ENCODE assay signal across 13 cellular contexts in genomic region chr12:6444704-6445688, GRCh38. TPM values are rescaled to one million over a fixed set of nuclear protein-coding genes. Genes with fewer than 3 reads are reported as not detected.
DNase-seq lines count a peak whose midpoint lies in the region; ATAC-seq and TF ChIP-seq lines count a peak whose summit lies in the region.
"Had no signal": no experiment of that assay in that cellular context is flagged by ENCODE, and none has a peak within 500 bp of the region (broad histone marks: within the 10 kb centered on the region; RNA-seq: fewer than 3 reads in every experiment).

Gene CD27 (plus strand): TSS chr12:6444955. CDS start chr12:6445096, 141 bp downstream.

- no peak within 1 kb of the TSS for H2BK15ac ChIP-seq in IMR-90 (ENCODE audit: low read depth, low read length)

- H3K18ac ChIP-seq in IMR-90 (ENCODE audit: low read depth, low read length): no peak within 1 kb of the TSS

- peak within 1 kb of the TSS; percentile 80 for H3K27ac Mint-ChIP-seq in activated T-helper 17 cell treated with anti-CD3 and anti-CD28 coated beads, Interleukin-2, amount 50 U/mL, for 72 hours
- peak within 1 kb of the TSS in 1 of 7 donors; percentile 69 for H3K27ac Mint-ChIP-seq in CD14-positive monocyte

- intact Hi-C loops in IMR-90 (cut with micrococcal nuclease) (no loop called here), posterior vena cava (cut with DNase I) (no loop called here), CD14-positive monocyte (cut with micrococcal nuclease) (no loop called here)

- H3F3A ChIP-seq in DOHH2 (ENCODE audit: control insufficient read depth, insufficient read depth): peaks cover 41% of the 10 kb centered on the region

- peaks cover 39% of the 10 kb centered on the region for H3K79me2 ChIP-seq in DOHH2 (ENCODE audit: control insufficient read depth, low read length)

- H3K4ac ChIP-seq in IMR-90 (ENCODE audit: low read depth, low read length): no peak within 1 kb of the TSS

- no peak within 1 kb of the TSS for H2BK120ac ChIP-seq in IMR-90 (ENCODE audit: low read depth, low read length)

- DNase-seq in IMR-90: no peak
- DNase-seq in posterior vena cava (ENCODE audit: low spot score): peak; percentile 62
- DNase-seq in CD14-positive monocyte (ENCODE audit: low spot score): no peak
- no peak for DNase-seq in HT-29 (ENCODE audit: low spot score)
- DNase-seq: GM23248 had no signal

- H3K56ac ChIP-seq in IMR-90 (ENCODE audit: extremely low read depth, insufficient read depth, low read length): no peak within 1 kb of the TSS

- no peaks in the 10 kb centered on the region for H3K9me2 ChIP-seq in DOHH2 (replicated peaks; ENCODE audit: control insufficient read depth, low read length)

- peaks cover 2% of the 10 kb centered on the region; the same call in 1 of the 2 replicates for H3K9me1 ChIP-seq in IMR-90 (ENCODE audit: insufficient read depth, low read length)

- BruUV-seq in IMR-90 (replicated peaks; lab: Mats Ljungman, UMichigan): no TSS peak

- no peak within 1 kb of the TSS for H4K5ac ChIP-seq in IMR-90 (ENCODE audit: low read depth, low read length)

- H3K4me3 ChIP-seq in DOHH2 (ENCODE audit: low read length): peak within 1 kb of the TSS; percentile 90
- H3K4me3 ChIP-seq in IMR-90 (ENCODE audit: insufficient read depth, low read depth, low read length): no peak within 1 kb of the TSS
- H3K4me3 ChIP-seq: GM23248, lung had no signal

- TF ChIP-seq RAD21 in IMR-90 (IDR thresholded peaks at IDR 0.05; ENCODE audit: low read length): no peak

- H2AFZ ChIP-seq in IMR-90 (replicated peaks; ENCODE audit: low read length, poor library complexity): no peak within 1 kb of the TSS
- H2AFZ ChIP-seq: GM23248 had no signal

- no peaks in the 10 kb centered on the region for H3K9me3 Mint-ChIP-seq in activated T-helper 17 cell treated with anti-CD3 and anti-CD28 coated beads, Interleukin-2, amount 50 U/mL, for 72 hours
- H3K9me3 Mint-ChIP-seq in CD14-positive monocyte: peaks cover 0 to 4% (median 0%) of the 10 kb centered on the region in 7 donors

- no peak within 1 kb of the TSS for H3K9ac ChIP-seq in IMR-90 (ENCODE audit: low read depth, low read length)
- H3K9ac ChIP-seq: GM23248 had no signal

- H3K23ac ChIP-seq in IMR-90 (ENCODE audit: low read depth, low read length): 0 out of 2 replicates have a peak within 1 kb of the TSS, but pooled peaks have one; percentile 51

- H3K14ac ChIP-seq in IMR-90 (replicated peaks; ENCODE audit: low read depth, low read length): no peak within 1 kb of the TSS

- no peak within 1 kb of the TSS for H2AK5ac ChIP-seq in IMR-90 (ENCODE audit: low read depth, low read length)

- no peak within 1 kb of the TSS for H2BK5ac ChIP-seq in IMR-90 (ENCODE audit: low read depth, low read length, poor library complexity, severe bottlenecking)

- peak within 1 kb of the TSS; percentile 13 for H2AK9ac ChIP-seq in IMR-90 (replicated peaks; ENCODE audit: low read depth, low read length, poor library complexity)

- no peaks in the 10 kb centered on the region for H3K27me3 Mint-ChIP-seq in activated T-helper 17 cell treated with anti-CD3 and anti-CD28 coated beads, Interleukin-2, amount 50 U/mL, for 72 hours
- H3K27me3 Mint-ChIP-seq in CD14-positive monocyte (ENCODE audit: low read depth in 3 of 3): peaks cover 0 to 9% (median 7%) of the 10 kb centered on the region in 3 donors

- no peak within 1 kb of the TSS for H2BK20ac ChIP-seq in IMR-90 (ENCODE audit: low read depth, low read length)

- H3K27ac ChIP-seq in DOHH2 (ENCODE audit: low read depth, low read length) (peak within 1 kb of the TSS; percentile 92), IMR-90 (ENCODE audit: insufficient read depth, low read length) (no peak within 1 kb of the TSS)
- H3K27ac ChIP-seq: gastroesophageal sphincter, GM23248 had no signal

- peaks cover 51% of the 10 kb centered on the region for H3K36me3 Mint-ChIP-seq in activated T-helper 17 cell treated with anti-CD3 and anti-CD28 coated beads, Interleukin-2, amount 50 U/mL, for 72 hours (ENCODE audit: low read depth)
- H3K36me3 Mint-ChIP-seq in CD14-positive monocyte: peaks cover 20 to 22% of the 10 kb centered on the region in 2 donors

- peaks cover 26% of the 10 kb centered on the region for H3K4me1 Mint-ChIP-seq in activated T-helper 17 cell treated with anti-CD3 and anti-CD28 coated beads, Interleukin-2, amount 50 U/mL, for 72 hours
- peaks cover 15% of the 10 kb centered on the region for H3K4me1 Mint-ChIP-seq in CD14-positive monocyte

- CTCF ChIA-PET in IMR-90 (lab: Yijun Ruan, JAX): no interaction called here

- dilution Hi-C loops in IMR-90 (cut with HindIII; ENCODE audit: low sequenced_read_pairs, unreplicated experiment): no loop called here

- WGBS in IMR-90 (ENCODE audit: extremely low coverage in 2 of 2, insufficient read length in 1 of 2), 2 experiments: 80% methylated on average over 1 of the region's 16 CpGs; no CpG with 5 or more reads in 1 of the 2 experiments

- H3K4me3 Mint-ChIP-seq in activated T-helper 17 cell treated with anti-CD3 and anti-CD28 coated beads, Interleukin-2, amount 50 U/mL, for 72 hours: peak within 1 kb of the TSS; percentile 96
- peak within 1 kb of the TSS in 1 of 2 donors; percentile 43 for H3K4me3 Mint-ChIP-seq in CD14-positive monocyte

- ATAC-seq in IMR-90 (ENCODE audit: low read depth) (no peak), HG03175 (IDR thresholded peaks at IDR 0.05; ENCODE audit: unreplicated experiment) (no peak), HG02610 (IDR thresholded peaks at IDR 0.05; ENCODE audit: unreplicated experiment) (no peak)
- ATAC-seq in activated T-helper 17 cell treated with anti-CD3 and anti-CD28 coated beads, Interleukin-2, amount 50 U/mL, for 72 hours (replicated peaks): peak; percentile 13
- ATAC-seq: gastroesophageal sphincter had no signal

- H3K4me2 ChIP-seq in DOHH2 (ENCODE audit: low read length) (peak within 1 kb of the TSS; percentile 92), IMR-90 (ENCODE audit: low read depth, low read length) (no peak within 1 kb of the TSS)

- H4K8ac ChIP-seq in IMR-90 (ENCODE audit: low read depth in 2 of 2, low read length in 2 of 2): no peak within 1 kb of the TSS

- POLR2A ChIA-PET in IMR-90 (lab: Charles Lee; ENCODE audit: unreplicated experiment): interaction anchor here (0.6 kb wide), 1 partner anchor 41 kb away, joined by 3 read pairs; no protein-coding TSS in a partner anchor

- no peak within 1 kb of the TSS for H4K91ac ChIP-seq in IMR-90 (ENCODE audit: insufficient read depth, low read depth, low read length)

- H3K9me3 ChIP-seq in DOHH2 (ENCODE audit: control insufficient read depth, insufficient read depth, low read length) (no peaks in the 10 kb centered on the region), IMR-90 (ENCODE audit: control insufficient read depth, insufficient read depth, low read length) (no peaks in the 10 kb centered on the region)
- H3K9me3 ChIP-seq: gastroesophageal sphincter had no signal

- peaks cover 30% of the 10 kb centered on the region for H3K36me3 ChIP-seq in DOHH2 (ENCODE audit: control insufficient read depth, low read length)
- peaks cover 15% of the 10 kb centered on the region for H3K36me3 ChIP-seq in IMR-90 (ENCODE audit: control insufficient read depth, insufficient read depth, low read length)

- no peaks in the 10 kb centered on the region for H3K27me3 ChIP-seq in DOHH2 (ENCODE audit: control insufficient read depth, low read length)
- H3K27me3 ChIP-seq in IMR-90 (ENCODE audit: control insufficient read depth, insufficient read depth, low read length): no peaks in the 10 kb centered on the region
- H3K27me3 ChIP-seq: gastroesophageal sphincter had no signal

- no peaks in the 10 kb centered on the region for H4K20me1 ChIP-seq in DOHH2 (ENCODE audit: control insufficient read depth, insufficient read depth, low read depth, low read length)
- H4K20me1 ChIP-seq in IMR-90 (ENCODE audit: insufficient read depth, low read length): no peaks in the 10 kb centered on the region

- peaks cover 2 to 3% of the 10 kb centered on the region in 2 experiments; a peak in 3 of 4 replicates for H3K79me1 ChIP-seq in IMR-90 (ENCODE audit: low read depth in 1 of 2, low read length in 2 of 2)

- TF ChIP-seq POLR2A in IMR-90 (IDR thresholded peaks at IDR 0.05; ENCODE audit: low read depth, low read length): no peak

- in situ Hi-C loops in IMR-90 (cut with MboI; ENCODE audit: low sequenced_read_pairs): no loop called here

- H3K4me1 ChIP-seq in DOHH2 (ENCODE audit: control insufficient read depth, low read length) (peaks cover 67% of the 10 kb centered on the region), IMR-90 (ENCODE audit: control insufficient read depth, insufficient read depth, low read length) (peaks cover 2% of the 10 kb centered on the region)

- TF ChIP-seq CTCF in DOHH2 (IDR thresholded peaks at IDR 0.05; ENCODE audit: low read depth, low read length, poor library complexity, severe bottlenecking) (no peak), IMR-90 (conservative IDR thresholded peaks at IDR 0.05; ENCODE audit: low read depth, low read length) (no peak), CD14-positive monocyte (IDR thresholded peaks at IDR 0.05) (no peak)

TF ChIP-seq in IMR-90, 13 proteins besides CTCF, POLR2A, EP300 and RAD21:
- TF ChIP-seq RFX5 (IDR thresholded peaks at IDR 0.05; ENCODE audit: low read depth, low read length) (no peak), USF2 (IDR thresholded peaks at IDR 0.05; ENCODE audit: low read depth, low read length) (no peak), NFE2L2 (IDR thresholded peaks at IDR 0.05; ENCODE audit: low read depth, low read length) (no peak), FOS (IDR thresholded peaks at IDR 0.05; ENCODE audit: low read depth, low read length) (no peak), MXI1 (IDR thresholded peaks at IDR 0.05; ENCODE audit: borderline replicate concordance, low read depth, low read length) (no peak)

RNA-seq across cellular contexts. Expression of gene CD27, which starts in this region (rescaled TPM):
- total RNA-seq in IMR-90 (2012; rRNA removed) (not detected in 2 replicates), posterior vena cava (under 1 TPM; 0.42 to 0.43 TPM)
- polyA plus RNA-seq in IMR-90 (2012; rRNA removed) (0.07 and 0.10 TPM in 2 replicates), CD14-positive monocyte (1 to 10 TPM in 1 of 2 donors, under 1 TPM in 1; 0.88 to 1.2 TPM)
- 0.05 TPM in 1 of 2 replicates, not detected in the other for polyA plus RNA-seq in IMR-90 (2012; cell fraction: cytosol; rRNA removed)
- polyA plus RNA-seq in IMR-90 (2012; cell fraction: nucleus; rRNA removed; ENCODE audit: low replicate concordance): 0.07 TPM in 1 of 2 replicates, not detected in the other
- total RNA-seq in activated T-helper 17 cell treated with anti-CD3 and anti-CD28 coated beads, Interleukin-2, amount 50 U/mL, for 72 hours: 10 to 100 TPM; 21.1 to 42.1 TPM
- total RNA-seq in HT-29 (2014; rRNA removed; shearing (Covaris generic)): 0.23 TPM in 1 of 2 replicates, not detected in the other
- total RNA-seq: GM23248, M059J, SK-MEL-5 had no signal

Comparison
In these comparisons a context has a peak if more than half of its experiments do, and no peak if none do; other contexts are left out.
1. RNA of gene CD27 (total RNA-seq): 21.1 to 42.1 TPM in activated T-helper 17 cell treated with anti-CD3 and anti-CD28 coated beads, Interleukin-2, amount 50 U/mL, for 72 hours; 0.42 to 0.43 TPM in posterior vena cava, 0.23 TPM in HT-29 and not detected in IMR-90; every median in the first group is over 10 times any median in the second.
2. Peak in DNase-seq in posterior vena cava; RNA of the gene not detected or under 1 TPM.